In the genomic region with DNA sequence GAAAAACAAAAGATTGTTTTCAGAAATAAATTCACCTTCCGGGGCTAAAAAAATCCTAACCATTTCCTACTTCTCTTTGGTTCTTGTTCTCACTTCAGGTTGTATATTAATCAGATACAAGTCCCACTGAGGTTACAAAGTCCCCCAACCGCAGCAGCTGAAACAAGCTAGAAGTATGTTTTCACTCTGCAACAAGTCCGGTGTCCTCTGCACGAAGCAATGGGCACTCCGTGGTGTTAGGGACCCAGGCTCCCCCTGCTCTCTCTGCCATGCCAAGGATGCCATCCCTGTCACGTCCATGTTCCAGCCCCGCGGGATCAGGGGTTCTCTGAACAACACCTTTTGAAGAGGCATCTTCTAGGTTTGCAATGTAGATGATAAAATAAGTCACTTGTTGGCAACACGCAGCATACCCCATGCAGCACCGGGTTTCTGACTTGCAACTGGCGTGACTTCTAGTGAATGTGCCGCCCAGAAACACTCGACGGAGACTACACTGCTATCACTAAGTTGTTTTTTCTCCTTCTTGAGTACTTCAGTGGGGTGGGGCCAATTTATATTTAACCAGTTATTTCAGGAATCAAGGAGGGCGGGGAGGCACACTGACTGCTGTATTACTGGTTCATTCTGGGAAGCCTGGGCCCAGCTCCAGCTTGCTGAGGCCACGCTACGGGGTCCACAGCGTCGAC, we compare ENCODE assay signal across 13 cellular contexts. TPM values are rescaled to one million over a fixed set of nuclear protein-coding genes. Genes with fewer than 3 reads are reported as not detected.
DNase-seq lines count a peak whose midpoint lies in the region; ATAC-seq and TF ChIP-seq lines count a peak whose summit lies in the region.
"Had no signal": no experiment of that assay in that cellular context is flagged by ENCODE, and none has a peak within 500 bp of the region (broad histone marks: within the 10 kb centered on the region; RNA-seq: fewer than 3 reads in every experiment).

No MANE protein-coding gene starts in this region.

- peaks cover under 1% of the 10 kb centered on the region; the same call in 1 of the 2 replicates for H3F3A ChIP-seq in PC-9 (ENCODE audit: insufficient read depth, low read depth)

- H3K27ac ChIP-seq in skeletal muscle tissue (ENCODE audit: low read depth, low read length): peak overlapping the region; percentile 36
- no peak overlapping the region for H3K27ac ChIP-seq in PC-9

- H3K4me1 ChIP-seq in skeletal muscle tissue (ENCODE audit: control insufficient read depth in 3 of 3, insufficient read depth in 3 of 3, low read length in 3 of 3) (peaks cover 10 to 11% (median 10%) of the 10 kb centered on the region in 3 donors), PC-9 (replicated peaks; ENCODE audit: insufficient read depth) (peaks cover 14% of the 10 kb centered on the region)

- no peaks in the 10 kb centered on the region for H3K9me2 ChIP-seq in PC-9 (ENCODE audit: insufficient read depth)

- peak overlapping the region in 1 of 3 donors; percentile 45 for H3K9ac ChIP-seq in skeletal muscle tissue (ENCODE audit: low read depth in 1 of 3, low read length in 3 of 3)

- CTCF ChIA-PET in activated B cell treated with CpG ODN at 0.5 μM for 24 hours (lab: Charles Lee) (no interaction called here), PC-9 (lab: Charles Lee) (no interaction called here)

- no TSS peak for BruUV-seq in PC-9 (replicated peaks; lab: Mats Ljungman, UMichigan)

- H3K4me3 Mint-ChIP-seq in activated B cell treated with CpG ODN at 0.5 μM for 24 hours: peak overlapping the region; percentile 45
- H3K4me3 Mint-ChIP-seq: activated CD4-positive, alpha-beta T cell treated with anti-CD3 and anti-CD28 coated beads for 36 hours; H9 had no signal

- H3K79me2 ChIP-seq in PC-9 (ENCODE audit: low read depth): no peaks in the 10 kb centered on the region

- H3K36me3 ChIP-seq in skeletal muscle tissue (ENCODE audit: control insufficient read depth in 3 of 3, insufficient read depth in 3 of 3, low read length in 3 of 3): no peaks in the 10 kb centered on the region
- H3K36me3 ChIP-seq in PC-9 (ENCODE audit: low read depth): no peaks in the 10 kb centered on the region

- no peaks in the 10 kb centered on the region for H3K9me3 Mint-ChIP-seq in activated B cell treated with CpG ODN at 0.5 μM for 24 hours
- H3K9me3 Mint-ChIP-seq: H9 had no signal

- peaks cover 25% of the 10 kb centered on the region for H3K4me1 Mint-ChIP-seq in activated B cell treated with CpG ODN at 0.5 μM for 24 hours

- no peak for TF ChIP-seq CTCF in GM13976 (IDR thresholded peaks at IDR 0.05; ENCODE audit: borderline replicate concordance, control extremely low read depth, extremely low read depth, insufficient read depth, missing control alignments)
- TF ChIP-seq CTCF in activated B cell treated with CpG ODN at 0.5 μM for 24 hours (IDR thresholded peaks at IDR 0.05): no peak
- TF ChIP-seq CTCF in PC-9 (conservative IDR thresholded peaks at IDR 0.05): no peak

- no peak overlapping the region for H2AFZ ChIP-seq in PC-9

- DNase-seq in GM13976 (ENCODE audit: low spot score) (peak; percentile 72), activated B cell treated with CpG ODN at 0.5 μM for 24 hours (no peak), iris pigment epithelial cell (ENCODE audit: low read depth) (peak; percentile 21), NCI-H2029 (lab: John Stamatoyannopoulos, UW) (no peak), NCI-H748 treated with DMSO at 0.1 percent for 48 hours (lab: John Stamatoyannopoulos, UW) (no peak), PC-9 (no peak)
- DNase-seq: activated CD4-positive, alpha-beta T cell treated with anti-CD3 and anti-CD28 coated beads for 36 hours; effector CD8-positive, alpha-beta T cell; H9; NCI-H146; stimulated activated CD8-positive, alpha-beta memory T cell treated with anti-CD3 and anti-CD28 coated beads, Interleukin-4, amount 100 ng/mL, for 48 hours had no signal

- peak; percentile 66 for ATAC-seq in activated B cell treated with CpG ODN at 0.5 μM for 24 hours (ENCODE audit: low read depth)
- ATAC-seq in HG03045 (IDR thresholded peaks at IDR 0.05; ENCODE audit: unreplicated experiment): no peak
- ATAC-seq: activated CD4-positive, alpha-beta T cell treated with anti-CD3 and anti-CD28 coated beads for 36 hours had no signal

- H4K20me1 ChIP-seq in PC-9 (ENCODE audit: insufficient read depth): no peaks in the 10 kb centered on the region

- H3K27me3 ChIP-seq in skeletal muscle tissue (ENCODE audit: control insufficient read depth in 3 of 3, insufficient read depth in 3 of 3, low read length in 3 of 3) (peaks cover 0 to 3% (median 0%) of the 10 kb centered on the region in 3 donors), PC-9 (ENCODE audit: insufficient read depth, low read depth) (no peaks in the 10 kb centered on the region)

- intact Hi-C loops in activated B cell treated with CpG ODN at 0.5 μM for 24 hours (cut with micrococcal nuclease) (no loop called here), PC-9 (cut with micrococcal nuclease; ENCODE audit: unreplicated experiment) (no loop called here)

- POLR2A ChIA-PET in activated B cell treated with CpG ODN at 0.5 μM for 24 hours (lab: Charles Lee) (interaction anchor here (0.6 to 0.7 kb wide), 2 partner anchors 8 kb away, joined by 3 to 4 read pairs; no protein-coding TSS in a partner anchor), PC-9 (lab: Charles Lee; ENCODE audit: unreplicated experiment) (interaction anchor here (0.6 to 0.7 kb wide), 3 partner anchors 26 to 1944 kb away, joined by 3 to 22 read pairs (median 3); partner anchors contain the start of gene MAP3K11)

- in situ Hi-C loops in GM13976 (cut with MboI; ENCODE audit: low sequenced_read_pairs, unreplicated experiment): no loop called here

- H3K27ac Mint-ChIP-seq in activated B cell treated with CpG ODN at 0.5 μM for 24 hours: peak overlapping the region; percentile 24
- H3K27ac Mint-ChIP-seq: activated CD4-positive, alpha-beta T cell treated with anti-CD3 and anti-CD28 coated beads for 36 hours; H9 had no signal

- H3K9me3 ChIP-seq in skeletal muscle tissue (ENCODE audit: control insufficient read depth in 3 of 3, low read length in 3 of 3) (no peaks in the 10 kb centered on the region), PC-9 (ENCODE audit: insufficient read depth, low read depth) (no peaks in the 10 kb centered on the region)

- H3K4me2 ChIP-seq in PC-9: no peak overlapping the region

- H3K4me3 ChIP-seq in skeletal muscle tissue (ENCODE audit: low read length in 3 of 3) (peak overlapping the region in 2 of 3 donors; percentile 22 to 40), PC-9 (no peak overlapping the region)

- no peaks in the 10 kb centered on the region for H3K36me3 Mint-ChIP-seq in activated B cell treated with CpG ODN at 0.5 μM for 24 hours (ENCODE audit: low read depth)

- H3K27me3 Mint-ChIP-seq in activated B cell treated with CpG ODN at 0.5 μM for 24 hours: peaks cover 3% of the 10 kb centered on the region
- H3K27me3 Mint-ChIP-seq: activated CD4-positive, alpha-beta T cell treated with anti-CD3 and anti-CD28 coated beads for 36 hours had no signal

RNA-seq across cellular contexts. Expression of gene GSTP1, which starts 25.4 kb away (rescaled TPM):
- 331 and 362 TPM in 2 replicates for total RNA-seq in activated B cell treated with CpG ODN at 0.5 μM for 24 hours
- 293 TPM for total RNA-seq in skeletal muscle tissue
- 2,063 and 2,645 TPM in 2 replicates for total RNA-seq in PC-9 (2021)

RNA-seq across cellular contexts. Expression of gene CABP2, which starts 35.0 kb away (rescaled TPM):
- total RNA-seq in activated B cell treated with CpG ODN at 0.5 μM for 24 hours (not detected in 2 replicates), skeletal muscle tissue (not detected), PC-9 (2021) (not detected in 2 replicates)
- total RNA-seq: activated CD4-positive, alpha-beta T cell treated with anti-CD3 and anti-CD28 coated beads for 36 hours; H9 had no signal

RNA-seq across cellular contexts. Expression of gene NDUFV1, which starts 48.5 kb away (rescaled TPM):
- total RNA-seq in activated B cell treated with CpG ODN at 0.5 μM for 24 hours (207 and 221 TPM in 2 replicates), skeletal muscle tissue (178 TPM), PC-9 (2021) (321 and 463 TPM in 2 replicates)

RNA-seq across cellular contexts. Expression of gene CDK2AP2, which starts 50.3 kb away (rescaled TPM):
- total RNA-seq in activated B cell treated with CpG ODN at 0.5 μM for 24 hours: 67.1 and 68.5 TPM in 2 replicates
- 2.6 TPM for total RNA-seq in skeletal muscle tissue
- total RNA-seq in PC-9 (2021): 80.0 and 89.3 TPM in 2 replicates

RNA-seq across cellular contexts. Expression of gene PITPNM1, which starts 53.1 kb away (rescaled TPM):
- total RNA-seq in activated B cell treated with CpG ODN at 0.5 μM for 24 hours (103 and 111 TPM in 2 replicates), skeletal muscle tissue (5.7 TPM), PC-9 (2021) (84.0 and 116 TPM in 2 replicates)

Comparison
In these comparisons a context has a peak if more than half of its experiments do, and no peak if none do; other contexts are left out.
1. DNase-seq: peak in GM13976 (single experiment) and iris pigment epithelial cell (single experiment); none in activated B cell treated with CpG ODN at 0.5 μM for 24 hours (single experiment), NCI-H2029 (single experiment), NCI-H748 treated with DMSO at 0.1 percent for 48 hours (single experiment) and PC-9 (0 of 2).